In genomic region chr15:60917469-60918130, GRCh38 we compare ENCODE assay signal across 9 cellular contexts.
DNase-seq lines count a peak whose midpoint lies in the region; ATAC-seq and TF ChIP-seq lines count a peak whose summit lies in the region.
"Had no signal": no experiment of that assay in that cellular context is flagged by ENCODE, and none has a peak within 500 bp of the region (broad histone marks: within the 10 kb centered on the region; RNA-seq: fewer than 3 reads in every experiment).

No MANE protein-coding gene starts in this region.

- H3K4me3 Mint-ChIP-seq in nephron progenitor cell: peak overlapping the region; percentile 5
- H3K4me3 Mint-ChIP-seq: activated naive CD8-positive, alpha-beta T cell treated with anti-CD3 and anti-CD28 coated beads, Interleukin-2, amount 10 ng/mL, durations not matched to agents 7 days and 5 days had no signal

- no peaks in the 10 kb centered on the region for H3K9me3 Mint-ChIP-seq in nephron progenitor cell
- H3K9me3 Mint-ChIP-seq: activated B cell treated with CpG ODN at 0.5 μM for 24 hours; activated naive CD8-positive, alpha-beta T cell treated with anti-CD3 and anti-CD28 coated beads, Interleukin-2, amount 10 ng/mL, durations not matched to agents 7 days and 5 days had no signal

- peak overlapping the region; percentile 78 for H3K9ac ChIP-seq in adipocyte (ENCODE audit: low read length)

- peaks cover 4% of the 10 kb centered on the region for H3K27me3 Mint-ChIP-seq in nephron progenitor cell (ENCODE audit: low read depth, poor library complexity)
- H3K27me3 Mint-ChIP-seq: activated B cell treated with CpG ODN at 0.5 μM for 24 hours had no signal

- H3K27me3 ChIP-seq in adipocyte (replicated peaks; ENCODE audit: control insufficient read depth, insufficient read depth, low read length): no peaks in the 10 kb centered on the region
- H3K27me3 ChIP-seq in gastroesophageal sphincter: no peaks in the 10 kb centered on the region
- H3K27me3 ChIP-seq in upper lobe of left lung: no peaks in the 10 kb centered on the region

- H3K4me1 Mint-ChIP-seq in nephron progenitor cell: peaks cover 46% of the 10 kb centered on the region

- H3K27ac ChIP-seq in gastroesophageal sphincter: peak overlapping the region; percentile 84 to 96 (median 87)
- H3K27ac ChIP-seq in upper lobe of left lung: peak overlapping the region; percentile 34 to 62 (median 52)

- peak overlapping the region; percentile 92 for H3K27ac Mint-ChIP-seq in nephron progenitor cell
- H3K27ac Mint-ChIP-seq: activated B cell treated with CpG ODN at 0.5 μM for 24 hours; activated naive CD8-positive, alpha-beta T cell treated with anti-CD3 and anti-CD28 coated beads, Interleukin-2, amount 10 ng/mL, durations not matched to agents 7 days and 5 days had no signal

- ATAC-seq in gastroesophageal sphincter (peak; percentile 73), upper lobe of left lung (ENCODE audit: low FRiP score in 2 of 2) (peak; percentile 48 to 79), HG03520 (IDR thresholded peaks at IDR 0.05; ENCODE audit: unreplicated experiment) (no peak), GM21360 (IDR thresholded peaks at IDR 0.05; ENCODE audit: unreplicated experiment) (no peak)

- H3K4me3 ChIP-seq in adipocyte (ENCODE audit: low read length) (peak overlapping the region; percentile 77), gastroesophageal sphincter (peak overlapping the region; percentile 23 to 30), upper lobe of left lung (peak overlapping the region in 1 of 4 donors; percentile 20)

- TF ChIP-seq POLR2A in gastroesophageal sphincter (IDR thresholded peaks at IDR 0.05) (no peak), upper lobe of left lung (IDR thresholded peaks at IDR 0.05) (no peak)

- TF ChIP-seq EP300 in gastroesophageal sphincter (IDR thresholded peaks at IDR 0.05) (no peak), upper lobe of left lung (IDR thresholded peaks at IDR 0.05) (no peak)

- H3K9me3 ChIP-seq in adipocyte (ENCODE audit: control insufficient read depth, low read length) (no peaks in the 10 kb centered on the region), gastroesophageal sphincter (no peaks in the 10 kb centered on the region), upper lobe of left lung (no peaks in the 10 kb centered on the region)

- no peak for DNase-seq in adipocyte (ENCODE audit: low read depth)
- no peak for DNase-seq in nephron progenitor cell
- DNase-seq in upper lobe of left lung: peak in 1 of 2 donors; percentile 44
- DNase-seq in activated CD8-positive, alpha-beta memory T cell treated with anti-CD3 and anti-CD28 coated beads, Interleukin-2, amount 50 U/mL, for 48 hours: no peak

- H3K4me1 ChIP-seq in adipocyte (ENCODE audit: control insufficient read depth, insufficient read depth, low read length) (peaks cover 42% of the 10 kb centered on the region), gastroesophageal sphincter (peaks cover 13 to 58% (median 21%) of the 10 kb centered on the region in 3 donors), upper lobe of left lung (peaks cover 9 to 27% (median 24%) of the 10 kb centered on the region in 4 donors)

- TF ChIP-seq CTCF in gastroesophageal sphincter (IDR thresholded peaks at IDR 0.05) (no peak), nephron progenitor cell (IDR thresholded peaks at IDR 0.05) (no peak), upper lobe of left lung (IDR thresholded peaks at IDR 0.05) (no peak)

- H3K36me3 ChIP-seq in adipocyte (ENCODE audit: control insufficient read depth, insufficient read depth, low read length, severe bottlenecking) (no peaks in the 10 kb centered on the region), gastroesophageal sphincter (no peaks in the 10 kb centered on the region), upper lobe of left lung (no peaks in the 10 kb centered on the region)

- WGBS in gastroesophageal sphincter (ENCODE audit: low coverage in 1 of 2), 2 donors: 6 to 13% methylated on average over 9 to 12 of the region's 16 CpGs
- 55 to 56% methylated on average over 16 of the region's 16 CpGs for WGBS in upper lobe of left lung, 2 donors

- H3K36me3 Mint-ChIP-seq in nephron progenitor cell (ENCODE audit: low read depth): peaks cover 5% of the 10 kb centered on the region
- H3K36me3 Mint-ChIP-seq: activated naive CD8-positive, alpha-beta T cell treated with anti-CD3 and anti-CD28 coated beads, Interleukin-2, amount 10 ng/mL, durations not matched to agents 7 days and 5 days had no signal

Comparison
In these comparisons a context has a peak if more than half of its experiments do, and no peak if none do; other contexts are left out.
1. ATAC-seq: peak in gastroesophageal sphincter (single experiment) and upper lobe of left lung (2 of 2); none in HG03520 (single experiment) and GM21360 (single experiment).